7 cellular contexts compared by ENCODE assay signal in the genomic region with DNA sequence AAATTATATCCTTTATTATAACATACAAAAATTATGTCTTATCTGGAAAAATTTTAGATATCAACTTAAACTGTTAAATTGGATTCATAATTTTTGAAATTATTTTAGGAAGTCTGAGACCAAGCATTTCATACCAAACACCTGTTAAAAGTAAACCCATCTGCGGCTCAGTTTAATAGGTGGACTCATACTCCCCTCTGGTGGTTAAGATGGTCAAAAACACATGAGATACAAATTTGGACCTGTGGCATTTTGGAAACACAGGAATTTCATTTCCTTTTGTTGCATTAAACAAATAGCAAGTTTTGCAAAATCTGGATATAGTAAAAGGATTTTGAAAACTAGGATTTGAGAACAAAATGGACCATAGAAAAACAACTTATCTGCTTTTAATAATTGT. TPM values are rescaled to one million over a fixed set of nuclear protein-coding genes. Genes with fewer than 3 reads are reported as not detected.
DNase-seq lines count a peak whose midpoint lies in the region; ATAC-seq, FAIRE-seq and TF ChIP-seq lines count a peak whose summit lies in the region.

No MANE protein-coding gene starts in this region.

- H4K8ac ChIP-seq in neuronal stem cell (ENCODE audit: low read depth, low read length) = no peak overlapping the region

- no peak overlapping the region for H2AK5ac ChIP-seq in neuronal stem cell (ENCODE audit: low read depth, low read length)

- no peak overlapping the region for H4K91ac ChIP-seq in neuronal stem cell (ENCODE audit: low read depth, low read length, poor library complexity)

- no peak for ATAC-seq in GM19328 (IDR thresholded peaks at IDR 0.05; ENCODE audit: unreplicated experiment)

- peak; percentile 52 for DNase-seq in G401 (ENCODE audit: low spot score)
- DNase-seq in H54 (ENCODE audit: insufficient read length, low spot score) = no peak
- DNase-seq in NCI-H446 treated with DMSO at 0.1 percent for 48 hours (lab: John Stamatoyannopoulos, UW) = peak; percentile 14
- DNase-seq in dorsolateral prefrontal cortex = no peak
- peak; percentile 42 for DNase-seq in neuronal stem cell (ENCODE audit: low spot score)
- no peak for DNase-seq in T1000 (lab: John Stamatoyannopoulos, UW)

- H3K27ac ChIP-seq in dorsolateral prefrontal cortex (no peak overlapping the region), neuronal stem cell (replicated peaks; ENCODE audit: low read length) (no peak overlapping the region)

- TF ChIP-seq CTCF in dorsolateral prefrontal cortex (IDR thresholded peaks at IDR 0.05 in 54 of 56, conservative IDR thresholded peaks at IDR 0.05 in 2 of 56; ENCODE audit: low read depth in 1 of 56, partially characterized antibody in 56 of 56) = peak in 50 of 56 donors; percentile 18 to 71 (median 42)

- H3K9me3 ChIP-seq in neuronal stem cell (replicated peaks in 1 of 2; ENCODE audit: control insufficient read depth in 2 of 2, insufficient read depth in 1 of 2, low read depth in 1 of 2, low read length in 2 of 2) = no peaks in the 10 kb centered on the region

- peaks cover 0 to 12% of the 10 kb centered on the region in 2 donors for H3K4me1 ChIP-seq in neuronal stem cell (ENCODE audit: control insufficient read depth in 2 of 2, insufficient read depth in 1 of 2, low read depth in 1 of 2, low read length in 2 of 2)

- no peak overlapping the region for H2BK5ac ChIP-seq in neuronal stem cell (ENCODE audit: low read length)

- H2BK120ac ChIP-seq in neuronal stem cell (ENCODE audit: low read depth, low read length) = no peak overlapping the region

- no peak overlapping the region for H2BK15ac ChIP-seq in neuronal stem cell (ENCODE audit: low read length)

- H3K9ac ChIP-seq in neuronal stem cell (ENCODE audit: low read depth, low read length, poor library complexity) = no peak overlapping the region

- H2BK12ac ChIP-seq in neuronal stem cell (ENCODE audit: low read length) = no peak overlapping the region

- no peak overlapping the region for H3K4me2 ChIP-seq in neuronal stem cell (ENCODE audit: insufficient read depth, low read length, poor library complexity, severe bottlenecking)

- in situ Hi-C loops in G401 (cut with HindIII; ENCODE audit: low sequenced_read_pairs) = no loop called here

- H3K4me3 ChIP-seq in dorsolateral prefrontal cortex (no peak overlapping the region), neuronal stem cell (ENCODE audit: low read length in 2 of 2) (no peak overlapping the region)

- intact Hi-C loops in dorsolateral prefrontal cortex (cut with DNase I) = no loop called here

- no peak for TF ChIP-seq POLR2A in H54 (IDR thresholded peaks at IDR 0.05; ENCODE audit: low read depth, low read length)

- H3K27me3 ChIP-seq in dorsolateral prefrontal cortex (no peaks in the 10 kb centered on the region), neuronal stem cell (ENCODE audit: control insufficient read depth in 3 of 3, insufficient read depth in 3 of 3, low read depth in 1 of 3, low read length in 3 of 3) (no peaks in the 10 kb centered on the region)

- peak; percentile 78 for FAIRE-seq in H54 (lab: Jason Lieb, UNC)

- H3K4ac ChIP-seq in neuronal stem cell (ENCODE audit: low read length) = no peak overlapping the region

- no peak overlapping the region for H3K14ac ChIP-seq in neuronal stem cell (ENCODE audit: low read length)

- no peak overlapping the region for H3K18ac ChIP-seq in neuronal stem cell (ENCODE audit: low read length)

- no peak overlapping the region for H2AFZ ChIP-seq in neuronal stem cell (ENCODE audit: low read length)

- no CpG with 5 or more reads among the region's 1 CpG for WGBS in neuronal stem cell (ENCODE audit: extremely low coverage in 2 of 2, insufficient read length in 2 of 2, insufficient replicate concordance in 1 of 2), 2 donors

- H3K79me1 ChIP-seq in neuronal stem cell (ENCODE audit: low read depth, low read length) = no peaks in the 10 kb centered on the region

- peaks cover 0 to 1% of the 10 kb centered on the region in 2 donors for H3K36me3 ChIP-seq in neuronal stem cell (replicated peaks in 1 of 2; ENCODE audit: control insufficient read depth in 2 of 2, insufficient read depth in 2 of 2, low read length in 2 of 2)

- H3K23ac ChIP-seq in neuronal stem cell (ENCODE audit: low read depth, low read length, poor library complexity) = no peak overlapping the region

RNA-seq across cellular contexts. Expression of gene RGMB, which starts 53.7 kb away (rescaled TPM):
- total RNA-seq in G401 (2014; rRNA removed; shearing (Covaris generic)) = 0.49 and 1.2 TPM in 2 replicates
- total RNA-seq in dorsolateral prefrontal cortex = 10 to 100 TPM; 20.2 to 59.3 (median 41.0) TPM
- 23.7 TPM for polyA plus RNA-seq in neuronal stem cell (2013, experiment 1 of 2)
- polyA plus RNA-seq in neuronal stem cell (2013, experiment 2 of 2) = 23.3 TPM

Comparison
In these comparisons a context has a peak if more than half of its experiments do, and no peak if none do; other contexts are left out.
1. DNase-seq: peak in G401 (single experiment), NCI-H446 treated with DMSO at 0.1 percent for 48 hours (single experiment) and neuronal stem cell (single experiment); none in H54 (single experiment), dorsolateral prefrontal cortex (0 of 10) and T1000 (single experiment).